ENCODE assay signal across 31 cellular contexts in the genomic region with DNA sequence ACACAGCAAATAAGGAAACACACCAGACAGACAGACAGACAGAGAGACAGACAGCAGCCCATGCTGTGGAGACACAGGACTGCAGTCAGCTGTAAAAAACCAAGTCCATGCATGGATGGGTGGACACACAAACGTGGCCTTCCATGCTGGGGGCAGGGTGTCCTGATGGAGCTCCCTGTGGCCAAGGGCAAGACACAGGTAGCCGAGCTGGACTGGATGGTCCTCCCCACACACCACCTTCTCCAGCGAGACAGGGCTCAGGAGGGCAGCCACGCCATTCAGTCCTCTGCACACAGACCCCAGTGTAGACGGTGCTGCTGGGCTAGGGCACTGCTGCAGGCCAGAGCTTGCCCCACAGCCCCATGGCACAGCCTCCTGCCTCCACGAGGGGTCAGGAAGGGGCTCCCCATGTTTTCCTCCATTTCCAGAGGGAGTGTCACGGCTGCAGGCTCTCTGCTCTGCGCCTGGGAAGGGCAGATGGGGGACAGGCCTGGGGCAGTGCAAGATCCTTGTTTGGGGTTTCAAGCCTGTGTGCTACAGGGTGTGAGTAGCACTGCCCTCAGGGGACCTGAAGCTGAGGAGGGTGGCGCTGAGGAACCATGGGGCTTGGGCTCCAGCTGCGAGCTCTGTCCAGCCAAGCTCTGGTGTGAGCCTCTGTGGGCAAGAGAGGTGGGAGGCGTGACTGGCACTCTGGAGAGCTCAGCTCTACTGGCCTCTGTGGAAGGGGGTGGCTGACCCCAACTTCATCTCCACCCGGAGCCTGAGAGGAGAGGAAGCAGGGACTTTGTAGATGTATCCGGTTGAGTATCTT.
"Had no signal": no experiment of that assay in that cellular context is flagged by ENCODE, and none has a peak within 500 bp of the region (broad histone marks: within the 10 kb centered on the region; RNA-seq: fewer than 3 reads in every experiment).

No MANE protein-coding gene starts in this region.

- H3K27ac ChIP-seq: colonic mucosa, gastroesophageal sphincter, left lung, pancreas, prostate gland, stomach, thyroid gland, upper lobe of left lung, vagina, WERI-Rb-1 had no signal

- H3K9me3 ChIP-seq: colonic mucosa, gastroesophageal sphincter, left lung, pancreas, prostate gland, stomach, thyroid gland, upper lobe of left lung, vagina had no signal

- H3K36me3 Mint-ChIP-seq: activated CD4-positive, alpha-beta memory T cell treated with anti-CD3 and anti-CD28 coated beads for 36 hours; activated naive CD4-positive, alpha-beta T cell treated with anti-CD3 and anti-CD28 coated beads, Interleukin-2, amount 50 U/mL, for 72 hours; immature natural killer cell; stimulated activated naive B cell treated with anti-CD40 and anti-IgM and Interleukin-4, amounts not matched to agents 10 μg/mL and 1 μg/mL and 100 μg/mL, for 72 hours had no signal

- H3K4me1 ChIP-seq: colonic mucosa, gastroesophageal sphincter, left lung, pancreas, prostate gland, stomach, thyroid gland, upper lobe of left lung, vagina had no signal

- H3K4me3 Mint-ChIP-seq: activated CD4-positive, alpha-beta memory T cell treated with anti-CD3 and anti-CD28 coated beads for 36 hours; activated CD4-positive, alpha-beta T cell treated with anti-CD3 and anti-CD28 coated beads, Interleukin-2, amount 10 ng/mL, durations not matched to agents 24 days and 14 days; activated T-cell treated with anti-CD3 and anti-CD28 coated beads, Interleukin-2, amount 50 U/mL, for 4 hours; activated T-helper 17 cell treated with anti-CD3 and anti-CD28 coated beads, Interleukin-2, amount 50 U/mL, for 72 hours; effector memory CD8-positive, alpha-beta T cell; nephron; T-helper 17 cell had no signal

- H3K4me1 Mint-ChIP-seq: activated CD4-positive, alpha-beta T cell treated with anti-CD3 and anti-CD28 coated beads, Interleukin-2, amount 10 ng/mL, durations not matched to agents 24 days and 14 days; activated T-helper 17 cell treated with anti-CD3 and anti-CD28 coated beads, Interleukin-2, amount 50 U/mL, for 72 hours; immature natural killer cell had no signal

- H3K27ac Mint-ChIP-seq: activated CD4-positive, alpha-beta memory T cell treated with anti-CD3 and anti-CD28 coated beads for 36 hours; activated CD4-positive, alpha-beta T cell treated with anti-CD3 and anti-CD28 coated beads, Interleukin-2, amount 10 ng/mL, durations not matched to agents 24 days and 14 days; activated naive CD4-positive, alpha-beta T cell treated with anti-CD3 and anti-CD28 coated beads, Interleukin-2, amount 50 U/mL, for 72 hours; activated T-helper 17 cell treated with anti-CD3 and anti-CD28 coated beads, Interleukin-2, amount 50 U/mL, for 72 hours; effector memory CD8-positive, alpha-beta T cell; immature natural killer cell; nephron; stimulated activated naive B cell treated with anti-CD40 and anti-IgM and Interleukin-4, amounts not matched to agents 10 μg/mL and 1 μg/mL and 100 μg/mL, for 72 hours; T-helper 17 cell had no signal

- H3K27me3 ChIP-seq: colonic mucosa, pancreas, thyroid gland, upper lobe of left lung, vagina had no signal

- ATAC-seq: activated CD4-positive, CD25-positive, alpha-beta regulatory T cell treated with anti-CD3 and anti-CD28 coated beads, Interleukin-2, amount 50 U/mL, for 24 hours; activated naive CD4-positive, alpha-beta T cell treated with anti-CD3 and anti-CD28 coated beads, Interleukin-2, amount 50 U/mL, for 72 hours; activated T-cell treated with anti-CD3 and anti-CD28 coated beads, Interleukin-2, amount 50 U/mL, for 4 hours; activated T-helper 17 cell treated with anti-CD3 and anti-CD28 coated beads, Interleukin-2, amount 50 U/mL, for 72 hours; effector memory CD8-positive, alpha-beta T cell; gastroesophageal sphincter; left lung; pancreas; stimulated activated naive B cell treated with anti-CD40 and anti-IgM and Interleukin-4, amounts not matched to agents 10 μg/mL and 1 μg/mL and 100 μg/mL, for 72 hours; T-helper 17 cell had no signal

- DNase-seq: activated CD4-positive, alpha-beta memory T cell treated with anti-CD3 and anti-CD28 coated beads for 36 hours; activated CD4-positive, alpha-beta T cell treated with anti-CD3 and anti-CD28 coated beads, Interleukin-2, amount 10 ng/mL, durations not matched to agents 24 days and 14 days; activated CD8-positive, alpha-beta memory T cell treated with anti-CD3 and anti-CD28 coated beads, Interleukin-2, amount 50 U/mL, for 48 hours; activated naive CD4-positive, alpha-beta T cell; activated T-cell treated with anti-CD3 and anti-CD28 coated beads, Interleukin-2, amount 50 U/mL, for 4 hours; colonic mucosa; effector memory CD8-positive, alpha-beta T cell; hypothalamus; immature natural killer cell; kidney glomerular epithelial cell; retina; stimulated activated CD4-positive, alpha-beta T cell treated with anti-CD3 and anti-CD28 coated beads, Interleukin-1b, Interleukin-23, amount 100 ng/mL, for 48 hours; stimulated activated CD4-positive, alpha-beta T cell treated with anti-CD3 and anti-CD28 coated beads, Interleukin-4, amount 100 ng/mL, for 4 hours; stimulated activated CD8-positive, alpha-beta memory T cell treated with anti-CD3 and anti-CD28 coated beads, Interleukin-4, amount 100 ng/mL, for 48 hours; stimulated activated naive B cell treated with anti-CD40 and anti-IgM and Interleukin-4, amounts not matched to agents 10 μg/mL and 1 μg/mL and 100 μg/mL, for 72 hours; stomach; T-helper 17 cell; T1000; thyroid gland; WERI-Rb-1 had no signal

- H3K27me3 Mint-ChIP-seq: activated CD4-positive, alpha-beta T cell treated with anti-CD3 and anti-CD28 coated beads, Interleukin-2, amount 10 ng/mL, durations not matched to agents 24 days and 14 days had no signal

- H3K9me3 Mint-ChIP-seq: activated CD4-positive, alpha-beta memory T cell treated with anti-CD3 and anti-CD28 coated beads for 36 hours; activated CD4-positive, alpha-beta T cell treated with anti-CD3 and anti-CD28 coated beads, Interleukin-2, amount 10 ng/mL, durations not matched to agents 24 days and 14 days; activated naive CD4-positive, alpha-beta T cell treated with anti-CD3 and anti-CD28 coated beads, Interleukin-2, amount 50 U/mL, for 72 hours; activated T-cell treated with anti-CD3 and anti-CD28 coated beads, Interleukin-2, amount 50 U/mL, for 4 hours; activated T-helper 17 cell treated with anti-CD3 and anti-CD28 coated beads, Interleukin-2, amount 50 U/mL, for 72 hours; effector memory CD8-positive, alpha-beta T cell; immature natural killer cell; nephron; stimulated activated naive B cell treated with anti-CD40 and anti-IgM and Interleukin-4, amounts not matched to agents 10 μg/mL and 1 μg/mL and 100 μg/mL, for 72 hours had no signal

- H3K36me3 ChIP-seq: colonic mucosa, gastroesophageal sphincter, left lung, pancreas, prostate gland, stomach, upper lobe of left lung, vagina, WERI-Rb-1 had no signal

- H3K4me3 ChIP-seq: colonic mucosa, gastroesophageal sphincter, left lung, pancreas, prostate gland, smooth muscle cell, stomach, thyroid gland, upper lobe of left lung, vagina had no signal
